In the genomic region with DNA sequence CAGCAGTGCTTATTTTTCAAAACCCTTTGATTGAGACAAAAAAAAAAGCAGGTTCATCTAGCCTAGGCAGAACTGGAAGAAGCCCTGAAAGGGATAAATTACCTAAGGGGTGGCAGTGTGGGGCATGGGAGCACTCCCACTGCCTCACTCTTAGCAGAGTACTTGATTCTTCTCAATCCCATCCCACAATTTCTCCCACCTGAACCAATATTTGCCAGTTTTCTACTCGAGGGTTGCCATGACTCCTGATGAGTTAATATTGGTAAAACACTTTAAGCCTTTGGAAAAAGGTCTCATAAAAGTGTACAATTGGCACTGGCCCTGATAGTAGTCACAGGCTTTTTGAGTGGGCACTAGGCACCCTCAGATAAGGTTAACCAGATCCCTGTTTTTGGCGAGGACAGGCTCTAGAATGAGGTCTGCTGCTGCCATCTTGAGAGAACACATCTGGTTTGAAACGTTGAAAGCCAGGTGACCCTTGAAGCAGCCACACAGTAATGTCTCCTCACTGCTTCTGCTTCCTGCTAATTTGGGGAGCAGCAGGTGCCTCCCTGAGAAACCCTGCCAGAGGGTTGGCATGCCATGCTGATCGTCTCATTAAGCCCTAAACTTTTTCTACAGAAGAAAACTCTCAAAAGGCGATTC, we compare ENCODE assay signal across 11 cellular contexts.
DNase-seq lines count a peak whose midpoint lies in the region; ATAC-seq and TF ChIP-seq lines count a peak whose summit lies in the region.
"Had no signal": no experiment of that assay in that cellular context is flagged by ENCODE, and none has a peak within 500 bp of the region (broad histone marks: within the 10 kb centered on the region; RNA-seq: fewer than 3 reads in every experiment).

No MANE protein-coding gene starts in this region.

- no peak overlapping the region for H3K4me3 Mint-ChIP-seq in neural crest cell
- no peak overlapping the region for H3K4me3 Mint-ChIP-seq in CD8-positive, alpha-beta memory T cell
- H3K4me3 Mint-ChIP-seq: activated naive CD4-positive, alpha-beta T cell treated with anti-CD3 and anti-CD28 coated beads for 36 hours; naive thymus-derived CD4-positive, alpha-beta T cell had no signal

- H3K4me1 ChIP-seq in CD8-positive, alpha-beta memory T cell (ENCODE audit: insufficient read depth, low read length): no peaks in the 10 kb centered on the region

- CTCF ChIA-PET in CD8-positive, alpha-beta memory T cell (lab: Charles Lee): no interaction called here

- H3K27ac Mint-ChIP-seq in neural crest cell (ENCODE audit: unreplicated experiment): peak overlapping the region; percentile 35
- no peak overlapping the region for H3K27ac Mint-ChIP-seq in activated naive CD4-positive, alpha-beta T cell treated with anti-CD3 and anti-CD28 coated beads, Interleukin-2, amount 50 U/mL, for 72 hours
- peak overlapping the region in 1 of 8 donors; percentile 58 for H3K27ac Mint-ChIP-seq in CD8-positive, alpha-beta memory T cell
- H3K27ac Mint-ChIP-seq: activated naive CD4-positive, alpha-beta T cell treated with anti-CD3 and anti-CD28 coated beads for 36 hours; naive thymus-derived CD4-positive, alpha-beta T cell had no signal

- H3K4me3 ChIP-seq in CD8-positive, alpha-beta memory T cell (ENCODE audit: low read length): no peak overlapping the region

- no peaks in the 10 kb centered on the region for H3K9me3 ChIP-seq in CD8-positive, alpha-beta memory T cell (ENCODE audit: low read length)

- H3K9me3 Mint-ChIP-seq in neural crest cell: no peaks in the 10 kb centered on the region
- H3K9me3 Mint-ChIP-seq in activated naive CD4-positive, alpha-beta T cell treated with anti-CD3 and anti-CD28 coated beads, Interleukin-2, amount 50 U/mL, for 72 hours: no peaks in the 10 kb centered on the region
- no peaks in the 10 kb centered on the region for H3K9me3 Mint-ChIP-seq in CD8-positive, alpha-beta memory T cell
- H3K9me3 Mint-ChIP-seq: activated naive CD4-positive, alpha-beta T cell treated with anti-CD3 and anti-CD28 coated beads for 36 hours had no signal

- POLR2A ChIA-PET in CD8-positive, alpha-beta memory T cell (lab: Charles Lee): no interaction called here

- no peak for ATAC-seq in HG03439 (IDR thresholded peaks at IDR 0.05; ENCODE audit: unreplicated experiment)
- no peak for ATAC-seq in activated naive CD4-positive, alpha-beta T cell treated with anti-CD3 and anti-CD28 coated beads, Interleukin-2, amount 50 U/mL, for 72 hours
- ATAC-seq: naive thymus-derived CD4-positive, alpha-beta T cell had no signal

- H3K4me1 Mint-ChIP-seq in neural crest cell: peaks cover 45% of the 10 kb centered on the region
- peaks cover 8 to 27% (median 16%) of the 10 kb centered on the region in 3 donors for H3K4me1 Mint-ChIP-seq in CD8-positive, alpha-beta memory T cell

- no peaks in the 10 kb centered on the region for H3K36me3 Mint-ChIP-seq in neural crest cell (ENCODE audit: low read depth)
- H3K36me3 Mint-ChIP-seq in activated naive CD4-positive, alpha-beta T cell treated with anti-CD3 and anti-CD28 coated beads, Interleukin-2, amount 50 U/mL, for 72 hours: no peaks in the 10 kb centered on the region
- H3K36me3 Mint-ChIP-seq in CD8-positive, alpha-beta memory T cell: peaks cover 0 to 2% (median 0%) of the 10 kb centered on the region in 3 donors

- DNase-seq in NCI-H1930 (lab: John Stamatoyannopoulos, UW): peak; percentile 35 to 45
- DNase-seq in caudate nucleus (lab: John Stamatoyannopoulos, UW): no peak
- DNase-seq in neural crest cell (ENCODE audit: low read depth, low spot score): no peak
- no peak for DNase-seq in activated naive CD4-positive, alpha-beta T cell treated with anti-CD3 and anti-CD28 coated beads, Interleukin-2, amount 50 U/mL, for 72 hours (ENCODE audit: low spot score in 2 of 2)
- no peak for DNase-seq in CD8-positive, alpha-beta memory T cell
- DNase-seq in glomerular visceral epithelial cell (ENCODE audit: extremely low spot score): no peak
- DNase-seq: activated naive CD4-positive, alpha-beta T cell treated with anti-CD3 and anti-CD28 coated beads for 36 hours; naive thymus-derived CD4-positive, alpha-beta T cell had no signal

- H3K27me3 ChIP-seq in CD8-positive, alpha-beta memory T cell (ENCODE audit: insufficient read depth, low read length, poor library complexity, severe bottlenecking): no peaks in the 10 kb centered on the region

- no peaks in the 10 kb centered on the region for H3K36me3 ChIP-seq in CD8-positive, alpha-beta memory T cell (ENCODE audit: insufficient read depth, low read length)

- TF ChIP-seq CTCF in 22Rv1 (IDR thresholded peaks at IDR 0.05): no peak
- TF ChIP-seq CTCF in neural crest cell (conservative IDR thresholded peaks at IDR 0.05): no peak

- H3K27ac ChIP-seq in 22Rv1: peak overlapping the region; percentile 48
- H3K27ac ChIP-seq in caudate nucleus (ENCODE audit: low read depth, low read length): peak overlapping the region; percentile 84
- H3K27ac ChIP-seq in CD8-positive, alpha-beta memory T cell (ENCODE audit: low read depth, low read length): no peak overlapping the region
- H3K27ac ChIP-seq: HL-60 had no signal

- H3K27me3 Mint-ChIP-seq in neural crest cell (ENCODE audit: low read depth): no peaks in the 10 kb centered on the region
- no peaks in the 10 kb centered on the region for H3K27me3 Mint-ChIP-seq in CD8-positive, alpha-beta memory T cell
- H3K27me3 Mint-ChIP-seq: naive thymus-derived CD4-positive, alpha-beta T cell had no signal

Comparison
In these comparisons a context has a peak if more than half of its experiments do, and no peak if none do; other contexts are left out.
1. DNase-seq: peak in NCI-H1930 (2 of 2); none in caudate nucleus (0 of 61), neural crest cell (single experiment), activated naive CD4-positive, alpha-beta T cell treated with anti-CD3 and anti-CD28 coated beads, Interleukin-2, amount 50 U/mL, for 72 hours (0 of 2), CD8-positive, alpha-beta memory T cell (0 of 5) and glomerular visceral epithelial cell (single experiment).